In the genomic region with DNA sequence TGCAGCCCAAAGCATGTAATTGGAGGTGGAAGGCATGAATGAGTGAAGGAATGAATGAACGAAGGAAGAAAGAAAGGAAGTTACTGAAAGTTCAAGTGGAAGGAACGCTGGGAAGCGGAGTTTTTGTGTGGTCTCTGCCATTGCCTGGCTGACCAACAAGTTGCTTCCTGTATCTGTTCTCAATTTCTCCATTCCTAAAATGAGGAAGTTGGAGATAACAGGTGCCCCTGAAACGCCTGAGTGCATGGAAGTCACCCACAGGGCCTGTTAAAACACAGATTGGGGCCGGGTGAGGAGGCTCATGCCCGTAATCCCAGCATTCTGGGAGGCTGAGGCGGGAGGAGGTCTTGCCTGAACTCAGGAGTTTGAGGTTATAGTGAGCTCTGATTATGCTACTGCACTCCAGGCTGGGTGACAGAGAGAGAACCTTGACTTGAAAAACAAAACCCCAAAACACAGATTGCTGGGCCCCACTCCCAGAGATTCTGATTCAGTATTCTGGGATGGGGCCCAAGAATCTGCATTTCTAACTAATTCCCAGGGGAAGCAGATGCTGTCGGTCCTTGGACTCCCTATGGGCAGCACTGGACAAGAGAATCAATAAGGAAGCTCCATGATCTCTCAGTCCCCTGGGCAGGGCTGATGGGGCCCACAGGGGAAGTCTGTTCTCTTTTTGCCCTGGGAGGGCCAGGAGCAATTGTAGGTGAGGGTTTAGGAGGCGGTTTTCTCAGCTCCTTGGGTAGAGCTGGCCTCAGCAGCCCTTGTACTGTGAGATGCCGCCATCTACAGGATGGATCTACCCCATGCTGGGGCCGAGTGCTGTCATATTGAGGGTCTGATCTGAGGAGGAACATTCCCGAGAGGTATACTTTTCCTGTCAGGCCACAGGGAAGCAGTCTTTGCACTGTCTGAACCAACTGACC, we compare ENCODE assay signal across 8 cellular contexts. TPM values are rescaled to one million over a fixed set of nuclear protein-coding genes. Genes with fewer than 3 reads are reported as not detected.
DNase-seq lines count a peak whose midpoint lies in the region; ATAC-seq and TF ChIP-seq lines count a peak whose summit lies in the region.

No MANE protein-coding gene starts in this region.

- H3K27me3 ChIP-seq in HAP-1 (ENCODE audit: low read depth) = no peaks in the 10 kb centered on the region
- H3K27me3 ChIP-seq in right lobe of liver = no peaks in the 10 kb centered on the region

- in situ Hi-C loops in HAP-1 (cut with MboI; ENCODE audit: low sequenced_read_pairs) = no loop called here

- DNase-seq in DMS53 treated with DMSO at 0.1 percent for 48 hours (lab: John Stamatoyannopoulos, UW; ENCODE audit: unreplicated experiment) = peak; percentile 56
- peak; percentile 65 to 86 for DNase-seq in HAP-1 (ENCODE audit: low spot score in 2 of 2)
- peak; percentile 80 for DNase-seq in NCI-H1092 treated with DMSO at 0.1 percent for 48 hours (lab: John Stamatoyannopoulos, UW)
- DNase-seq in UCSD-AML1 (lab: John Stamatoyannopoulos, UW; ENCODE audit: unreplicated experiment) = peak; percentile 74
- DNase-seq in cerebellar cortex (ENCODE audit: low spot score) = peak; percentile 73
- peak; percentile 62 to 68 (median 65) for DNase-seq in right lobe of liver
- DNase-seq in stimulated activated CD8-positive, alpha-beta memory T cell treated with anti-CD3 and anti-CD28 coated beads, Interleukin-15, amount 100 ng/mL, for 1 hour (ENCODE audit: low read depth) = peak; percentile 27

- 42% methylated on average over 6 of the region's 12 CpGs for WGBS in right lobe of liver (ENCODE audit: insufficient coverage, low coverage, low lambda C conversion rate, missing lambda C conversion rate)

- H3K27ac ChIP-seq in right lobe of liver = no peak overlapping the region

- peak; percentile 49 to 66 (median 60) for TF ChIP-seq CTCF in right lobe of liver (IDR thresholded peaks at IDR 0.05)

- H3K4me3 ChIP-seq in HAP-1 = no peak overlapping the region
- H3K4me3 ChIP-seq in right lobe of liver = no peak overlapping the region

- ATAC-seq in right lobe of liver (peak; percentile 72 to 82 (median 82)), GM21786 (IDR thresholded peaks at IDR 0.05; ENCODE audit: unreplicated experiment) (no peak)

- intact Hi-C loops in right lobe of liver (cut with DNase I) = no loop called here

- no peaks in the 10 kb centered on the region for H3K9me3 ChIP-seq in HAP-1
- H3K9me3 ChIP-seq in right lobe of liver = no peaks in the 10 kb centered on the region

- H3K36me3 ChIP-seq in HAP-1 (replicated peaks) = no peaks in the 10 kb centered on the region
- H3K36me3 ChIP-seq in right lobe of liver = no peaks in the 10 kb centered on the region

- H3K4me1 ChIP-seq in HAP-1 = no peaks in the 10 kb centered on the region
- peaks cover 0 to 13% (median 5%) of the 10 kb centered on the region in 4 donors for H3K4me1 ChIP-seq in right lobe of liver

- no peak for TF ChIP-seq POLR2A in right lobe of liver (IDR thresholded peaks at IDR 0.05)

RNA-seq across cellular contexts. Expression of gene CNR2, which starts 3.3 kb away (rescaled TPM):
- under 1 TPM in 4 of 6 experiments, not detected in 2; 0.04 to 0.07 (median 0.06) TPM for total RNA-seq in right lobe of liver

RNA-seq across cellular contexts. Expression of gene PNRC2, which starts 43.2 kb away (rescaled TPM):
- 10 to 100 TPM; 24.3 to 41.2 (median 33.4) TPM for total RNA-seq in right lobe of liver

RNA-seq across cellular contexts. Expression of gene FUCA1, which starts 48.4 kb away (rescaled TPM):
- 10 to 100 TPM; 37.1 to 54.7 (median 45.1) TPM for total RNA-seq in right lobe of liver

Comparison
In these comparisons a context has a peak if more than half of its experiments do, and no peak if none do; other contexts are left out.
1. DNase-seq: peak in every context shown above with its lines; median percentile 80 in NCI-H1092 treated with DMSO at 0.1 percent for 48 hours; 76 in HAP-1; 74 in UCSD-AML1; 73 in cerebellar cortex; 65 in right lobe of liver; 56 in DMS53 treated with DMSO at 0.1 percent for 48 hours; 27 in stimulated activated CD8-positive, alpha-beta memory T cell treated with anti-CD3 and anti-CD28 coated beads, Interleukin-15, amount 100 ng/mL, for 1 hour.